Comparison of ENCODE assay signal across 9 cellular contexts in the genomic region with DNA sequence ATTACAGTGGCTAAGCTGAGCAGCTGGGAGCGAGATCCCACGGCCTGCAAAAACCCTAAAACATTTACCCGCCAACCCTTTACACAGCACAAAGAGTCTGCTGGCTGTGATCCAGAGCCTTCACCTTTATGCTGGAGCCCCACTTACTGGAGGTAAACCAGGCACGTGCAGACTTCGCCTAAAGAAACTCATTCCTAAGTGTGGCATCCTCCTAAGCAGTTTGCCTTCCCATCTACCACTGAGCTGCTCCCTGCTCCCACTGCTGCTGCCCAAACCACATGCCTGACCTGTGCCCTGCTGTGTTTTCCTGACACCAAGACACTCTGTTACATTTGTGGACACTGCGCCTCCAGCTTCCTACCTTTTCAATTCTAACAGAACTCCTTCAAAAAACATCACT. TPM values are rescaled to one million over a fixed set of nuclear protein-coding genes. Genes with fewer than 3 reads are reported as not detected.
DNase-seq lines count a peak whose midpoint lies in the region; ATAC-seq, FAIRE-seq and TF ChIP-seq lines count a peak whose summit lies in the region.
"Had no signal": no experiment of that assay in that cellular context is flagged by ENCODE, and none has a peak within 500 bp of the region (broad histone marks: within the 10 kb centered on the region; RNA-seq: fewer than 3 reads in every experiment).

No MANE protein-coding gene starts in this region.

- no peak for FAIRE-seq in HepG2 (lab: Jason Lieb, UNC)
- FAIRE-seq: pancreas had no signal

- H3K9me2 ChIP-seq in GM23248 (ENCODE audit: insufficient read depth) = no peaks in the 10 kb centered on the region
- no peaks in the 10 kb centered on the region for H3K9me2 ChIP-seq in OCI-LY7 (ENCODE audit: insufficient read depth, low read length)

- no peaks in the 10 kb centered on the region for H3K36me3 ChIP-seq in GM23248 (ENCODE audit: low read depth)
- H3K36me3 ChIP-seq in OCI-LY7 (ENCODE audit: insufficient read depth, low read length) = no peaks in the 10 kb centered on the region
- H3K36me3 ChIP-seq in skeletal muscle satellite cell (ENCODE audit: insufficient read depth, low read length) = no peaks in the 10 kb centered on the region
- peaks cover 0 to 11% of the 10 kb centered on the region in 2 experiments; a peak in 1 of 5 replicates for H3K36me3 ChIP-seq in HepG2 (replicated peaks in 1 of 2; ENCODE audit: control insufficient read depth in 1 of 2, insufficient read depth in 2 of 2, low read length in 2 of 2)
- H3K36me3 ChIP-seq: pancreas had no signal

- peak overlapping the region; percentile 78 for H3K9ac ChIP-seq in GM23248
- H3K9ac ChIP-seq in skeletal muscle satellite cell (ENCODE audit: low read depth, low read length) = peak overlapping the region; percentile 67
- H3K9ac ChIP-seq in HepG2 (ENCODE audit: insufficient read depth, low read depth, low read length) = no peak overlapping the region

- H3K27ac ChIP-seq in GM23248 (peak overlapping the region; percentile 94), OCI-LY7 (ENCODE audit: low read depth, low read length, poor library complexity, severe bottlenecking) (no peak overlapping the region), dorsolateral prefrontal cortex (peak overlapping the region in 53 of 59 donors; percentile 9 to 90 (median 68)), HepG2 (ENCODE audit: extremely low read length, insufficient read depth, low read length) (no peak overlapping the region)

- H4K20me1 ChIP-seq in GM23248 (ENCODE audit: insufficient read depth) (no peaks in the 10 kb centered on the region), OCI-LY7 (ENCODE audit: insufficient read depth, low read length) (no peaks in the 10 kb centered on the region; the same call in 1 of the 2 replicates), HepG2 (ENCODE audit: insufficient read depth, low read length) (peaks cover 28% of the 10 kb centered on the region)

- peaks cover 62% of the 10 kb centered on the region for H3F3A ChIP-seq in GM23248 (ENCODE audit: insufficient read depth)

- no peak for TF ChIP-seq POLR2A in HepG2 (IDR thresholded peaks at IDR 0.05; ENCODE audit: insufficient read depth in 1 of 2, low read depth in 2 of 2, low read length in 2 of 2)

- no peak for ATAC-seq in HepG2
- ATAC-seq in GM21529 (IDR thresholded peaks at IDR 0.05; ENCODE audit: unreplicated experiment) = no peak
- no peak for ATAC-seq in GM19455 (IDR thresholded peaks at IDR 0.05; ENCODE audit: unreplicated experiment)

- no peak for TF ChIP-seq EP300 in HepG2 (IDR thresholded peaks at IDR 0.05; ENCODE audit: low read depth in 2 of 2, low read length in 2 of 2)
- TF ChIP-seq EP300 in HepG2 (CRISPR knock-in tag; IDR thresholded peaks at IDR 0.05; ENCODE audit: borderline replicate concordance) = no peak

- no peaks in the 10 kb centered on the region for H3K9me3 ChIP-seq in GM23248 (ENCODE audit: low read depth)
- H3K9me3 ChIP-seq in OCI-LY7 (ENCODE audit: low read length) = no peaks in the 10 kb centered on the region
- H3K9me3 ChIP-seq in skeletal muscle satellite cell (replicated peaks; ENCODE audit: low read length) = no peaks in the 10 kb centered on the region
- H3K9me3 ChIP-seq in HepG2 (ENCODE audit: low read length) = no peaks in the 10 kb centered on the region
- H3K9me3 ChIP-seq: pancreas had no signal

- in situ Hi-C loops in GM23248 (cut with MboI) (no loop called here), HepG2 (cut with HindIII; ENCODE audit: extremely low pct_ligation_motif_present, low pct_unique_long_range_greater_than_20kb) (no loop called here)

- H3K4me3 ChIP-seq in GM23248 (peak overlapping the region; percentile 65), OCI-LY7 (ENCODE audit: low read depth, low read length, poor library complexity, severe bottlenecking) (no peak overlapping the region), dorsolateral prefrontal cortex (peak overlapping the region in 6 of 59 donors; percentile 6 to 35 (median 10)), skeletal muscle satellite cell (ENCODE audit: low read length) (peak overlapping the region; percentile 4), HepG2 (replicated peaks in 1 of 3; ENCODE audit: insufficient read depth in 1 of 3, low read depth in 2 of 3, low read length in 3 of 3) (no peak overlapping the region)
- H3K4me3 ChIP-seq: pancreas had no signal

- peaks cover 50% of the 10 kb centered on the region for H3K4me1 ChIP-seq in GM23248 (ENCODE audit: insufficient read depth)
- H3K4me1 ChIP-seq in OCI-LY7 (ENCODE audit: insufficient read depth, low read length, poor library complexity, severe bottlenecking) = peaks cover 27% of the 10 kb centered on the region
- H3K4me1 ChIP-seq in skeletal muscle satellite cell (ENCODE audit: control insufficient read depth, insufficient read depth, low read length) = peaks cover 54% of the 10 kb centered on the region
- H3K4me1 ChIP-seq in HepG2 (ENCODE audit: insufficient read depth, low read length) = peaks cover 10% of the 10 kb centered on the region

- CTCF ChIA-PET in OCI-LY7 (lab: Charles Lee; ENCODE audit: unreplicated experiment) = no interaction called here
- CTCF ChIA-PET in HepG2 (lab: Yijun Ruan, JAX; ENCODE audit: low intra/inter-chr PET ratio, low total read pairs) = no interaction called here

- 0 out of 2 replicates have a peak overlapping the region, but pooled peaks have one; percentile 20 for H2AFZ ChIP-seq in GM23248
- H2AFZ ChIP-seq in OCI-LY7 (ENCODE audit: low read length) = no peak overlapping the region
- no peak overlapping the region for H2AFZ ChIP-seq in HepG2 (ENCODE audit: low read length)

- POLR2A ChIA-PET in OCI-LY7 (lab: Charles Lee) = no interaction called here
- POLR2A ChIA-PET in HepG2 (lab: Yijun Ruan, JAX) = no interaction called here

- H3K27me3 ChIP-seq in GM23248 (replicated peaks; ENCODE audit: insufficient read depth) (no peaks in the 10 kb centered on the region), dorsolateral prefrontal cortex (no peaks in the 10 kb centered on the region), skeletal muscle satellite cell (ENCODE audit: control insufficient read depth, insufficient read depth, low read length) (no peaks in the 10 kb centered on the region), HepG2 (ENCODE audit: control insufficient read depth in 1 of 2, insufficient read depth in 2 of 2, low read length in 2 of 2) (no peaks in the 10 kb centered on the region)
- H3K27me3 ChIP-seq: pancreas had no signal

- 85 to 89% methylated on average over 6 of the region's 6 CpGs for WGBS in GM23248 (ENCODE audit: low coverage in 1 of 2, low lambda C conversion rate in 2 of 2, missing lambda C conversion rate in 2 of 2), 2 experiments
- WGBS in HepG2 (ENCODE audit: low lambda C conversion rate) = 97% methylated on average over 4 of the region's 6 CpGs

- TF ChIP-seq RAD21 in HepG2 (CRISPR knock-in tag; IDR thresholded peaks at IDR 0.05) = no peak

- no peak for TF ChIP-seq CTCF in OCI-LY7 (conservative IDR thresholded peaks at IDR 0.05; ENCODE audit: low read length)
- TF ChIP-seq CTCF in dorsolateral prefrontal cortex (IDR thresholded peaks at IDR 0.05 in 54 of 56, conservative IDR thresholded peaks at IDR 0.05 in 2 of 56; ENCODE audit: low read depth in 1 of 56, partially characterized antibody in 56 of 56) = no peak
- TF ChIP-seq CTCF in HepG2 (CRISPR knock-in tag; IDR thresholded peaks at IDR 0.05) = no peak

- BruUV-seq in OCI-LY7 (replicated peaks; lab: Mats Ljungman, UMichigan) (no TSS peak), HepG2 (replicated peaks; lab: Mats Ljungman, UMichigan) (no TSS peak)

- intact Hi-C loops in OCI-LY7 (cut with micrococcal nuclease; ENCODE audit: unreplicated experiment) = loop anchor here (2.0 to 5.0 kb wide), 2 partner anchors 46 to 72 kb away; no protein-coding TSS in a partner anchor
- intact Hi-C loops in dorsolateral prefrontal cortex (cut with DNase I) = no loop called here
- intact Hi-C loops in HepG2 (cut with micrococcal nuclease; ENCODE audit: unreplicated experiment) = no loop called here

- H3K79me2 ChIP-seq in GM23248 (ENCODE audit: insufficient read depth) (peaks cover 81% of the 10 kb centered on the region), OCI-LY7 (ENCODE audit: insufficient read depth, low read depth, low read length) (no peaks in the 10 kb centered on the region), HepG2 (ENCODE audit: insufficient read depth, low read length) (peaks cover 59% of the 10 kb centered on the region)

- DNase-seq in GM23248 (peak; percentile 39), OCI-LY7 (ENCODE audit: low spot score) (no peak), dorsolateral prefrontal cortex (no peak), HepG2 (ENCODE audit: low spot score) (no peak), HuH-7.5 (ENCODE audit: low spot score) (no peak)
- DNase-seq: pancreas had no signal

- H3K4me2 ChIP-seq in GM23248 (ENCODE audit: unreplicated experiment) (peak overlapping the region; percentile 77), OCI-LY7 (ENCODE audit: low read length) (peak overlapping the region; percentile 50), skeletal muscle satellite cell (ENCODE audit: low read length) (peak overlapping the region; percentile 66), HepG2 (ENCODE audit: low read depth, low read length) (no peak overlapping the region)

RNA-seq across cellular contexts. Expression of gene CHSY1, which starts 53.0 kb away (rescaled TPM):
- 29.8 and 31.3 TPM in 2 replicates for total RNA-seq in GM23248 (2014; rRNA removed; shearing (Covaris generic))
- 4.8 and 5.2 TPM in 2 replicates for polyA plus RNA-seq in GM23248 (2016; fragmentation: Nextera tagmentation; extraction: Ambion mirVana)
- 3.2 and 5.0 TPM in 2 replicates for total RNA-seq in OCI-LY7 (2014; rRNA removed; shearing (Covaris generic))
- total RNA-seq in OCI-LY7 (2022) = 11.4 and 14.3 TPM in 2 replicates
- total RNA-seq in dorsolateral prefrontal cortex = 10 to 100 TPM; 16.3 to 47.8 (median 26.7) TPM
- 21.8 and 24.5 TPM in 2 replicates for total RNA-seq in skeletal muscle satellite cell (2012; rRNA removed)
- 12.8 and 13.7 TPM in 2 replicates for total RNA-seq in HepG2 (2016; rRNA removed; fragmentation: Illumina TruSeq; extraction: Trizol)
- total RNA-seq in HepG2 (2016; cell fraction: cytosol; rRNA removed; fragmentation: Illumina TruSeq; extraction: Trizol; ENCODE audit: low read depth) = 4.3 and 5.4 TPM in 2 replicates
- total RNA-seq in HepG2 (2016; cell fraction: insoluble cytoplasmic fraction; rRNA removed; fragmentation: Illumina TruSeq; extraction: Trizol) = 12.1 and 12.6 TPM in 2 replicates
- 7.0 and 7.9 TPM in 2 replicates for total RNA-seq in HepG2 (2016; cell fraction: membrane; rRNA removed; fragmentation: Illumina TruSeq; extraction: Trizol)
- total RNA-seq in HepG2 (2016; cell fraction: nucleus; rRNA removed; fragmentation: Illumina TruSeq; extraction: Trizol) = 10.5 and 11.5 TPM in 2 replicates
- polyA plus RNA-seq in HepG2 (2011; rRNA removed) = 11.2 and 13.3 TPM in 2 replicates
- 10.0 and 13.2 TPM in 2 replicates for polyA plus RNA-seq in HepG2 (2011; cell fraction: cytosol; rRNA removed)
- 4.9 and 5.5 TPM in 2 replicates for polyA plus RNA-seq in HepG2 (2011; cell fraction: nucleus; rRNA removed)
- 11.0 and 11.8 TPM in 2 replicates for polyA plus RNA-seq in HepG2 (2012)
- 0.72 and 0.77 TPM in 2 replicates for polyA plus RNA-seq in HepG2 (2016; cell fraction: cytosol; fragmentation: Illumina TruSeq; extraction: Trizol; ENCODE audit: low read depth)
- polyA plus RNA-seq in HepG2 (2016; cell fraction: insoluble cytoplasmic fraction; fragmentation: Illumina TruSeq; extraction: Trizol; ENCODE audit: low read depth) = 13.1 and 14.5 TPM in 2 replicates
- polyA plus RNA-seq in HepG2 (2016; cell fraction: membrane; fragmentation: Illumina TruSeq; extraction: Trizol; ENCODE audit: low read depth) = 4.8 TPM in 2 replicates
- 14.6 and 15.9 TPM in 2 replicates for polyA plus RNA-seq in HepG2 (2016; cell fraction: nucleus; fragmentation: Illumina TruSeq; extraction: Trizol; ENCODE audit: insufficient read depth, low read depth)
- polyA minus RNA-seq in HepG2 (2011; rRNA and poly(A)+ RNA removed; ENCODE audit: low replicate concordance) = 12.6 and 31.1 TPM in 2 replicates
- 16.8 and 17.1 TPM in 2 replicates for polyA minus RNA-seq in HepG2 (2011; cell fraction: cytosol; rRNA and poly(A)+ RNA removed)
- 15.8 and 18.3 TPM in 2 replicates for polyA minus RNA-seq in HepG2 (2011; cell fraction: nucleus; rRNA and poly(A)+ RNA removed)

Comparison
In these comparisons a context has a peak if more than half of its experiments do, and no peak if none do; other contexts are left out.
1. H3K27ac ChIP-seq: peak in GM23248 (single experiment) and dorsolateral prefrontal cortex (53 of 59); none in OCI-LY7 (single experiment) and HepG2 (single experiment).
2. H3K4me3 ChIP-seq: peak in GM23248 (single experiment) and skeletal muscle satellite cell (single experiment); none in OCI-LY7 (single experiment) and HepG2 (0 of 3).